In the genomic region with DNA sequence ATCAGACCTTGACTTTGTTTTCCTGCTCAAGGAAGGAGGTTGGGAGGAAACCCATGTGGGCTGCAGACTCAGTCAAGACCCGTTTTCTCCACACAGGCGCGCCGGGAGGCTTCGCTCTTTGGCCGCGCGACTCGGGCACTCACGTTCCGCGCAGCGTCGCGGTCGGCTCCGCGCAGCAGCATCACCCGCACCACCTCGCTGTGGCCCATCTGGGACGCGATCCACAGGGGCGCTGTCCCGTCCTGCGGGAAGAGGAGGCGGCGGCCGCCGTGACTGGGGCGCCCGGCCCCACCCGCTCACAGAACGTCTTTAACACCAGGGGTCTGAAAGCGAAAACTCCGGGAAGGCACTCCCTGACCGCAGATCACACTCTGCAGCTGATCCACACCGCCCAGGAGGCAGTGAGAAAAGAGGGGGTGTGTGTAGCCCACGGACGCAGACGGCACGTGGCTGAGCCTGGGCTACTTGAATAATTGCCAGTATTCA, we compare ENCODE assay signal across 8 cellular contexts. TPM values are rescaled to one million over a fixed set of nuclear protein-coding genes. Genes with fewer than 3 reads are reported as not detected.
DNase-seq lines count a peak whose midpoint lies in the region; ATAC-seq and TF ChIP-seq lines count a peak whose summit lies in the region.

No MANE protein-coding gene starts in this region.

- H3K4me1 Mint-ChIP-seq in activated CD8-positive, alpha-beta memory T cell treated with anti-CD3 and anti-CD28 coated beads, Interleukin-2, amount 10 ng/mL, durations not matched to agents 7 days and 5 days = peaks cover 6% of the 10 kb centered on the region

- H3K4me1 ChIP-seq in BLaER1 treated with 17β-estradiol and CSF1 and Interleukin-3, amounts not matched to agents 10 nM and 100 nM = peaks cover 10 to 23% (median 15%) of the 10 kb centered on the region in 10 experiments; a peak in 19 of 20 replicates
- H3K4me1 ChIP-seq in left ventricle myocardium inferior (peaks cover 12% of the 10 kb centered on the region), rectal smooth muscle tissue (ENCODE audit: control insufficient read depth, insufficient read depth, low read length) (no peaks in the 10 kb centered on the region)

- no peaks in the 10 kb centered on the region for H3K9me3 ChIP-seq in BLaER1 treated with 17β-estradiol and CSF1 and Interleukin-3, amounts not matched to agents 10 nM and 100 nM (replicated peaks in 1 of 11)
- H3K9me3 ChIP-seq in left ventricle myocardium inferior (replicated peaks) = no peaks in the 10 kb centered on the region

- H3K4me3 ChIP-seq in BLaER1 treated with 17β-estradiol and CSF1 and Interleukin-3, amounts not matched to agents 10 nM and 100 nM = peak overlapping the region; percentile 43 to 70 (median 58)
- H3K4me3 ChIP-seq in left ventricle myocardium inferior (peak overlapping the region; percentile 67), rectal smooth muscle tissue (ENCODE audit: low read length) (peak overlapping the region; percentile 67)

- no peaks in the 10 kb centered on the region for H3K36me3 ChIP-seq in BLaER1 treated with 17β-estradiol and CSF1 and Interleukin-3, amounts not matched to agents 10 nM and 100 nM
- H3K36me3 ChIP-seq in left ventricle myocardium inferior (no peaks in the 10 kb centered on the region), rectal smooth muscle tissue (ENCODE audit: control insufficient read depth, insufficient read depth, low read length) (no peaks in the 10 kb centered on the region)

- CTCF ChIA-PET in activated CD8-positive, alpha-beta memory T cell treated with anti-CD3 and anti-CD28 coated beads, Interleukin-2, amount 10 ng/mL, durations not matched to agents 7 days and 5 days (lab: Charles Lee) = interaction anchor here (3.3 kb wide), 1 partner anchor 83 kb away, joined by 25 read pairs; no protein-coding TSS in a partner anchor

- ATAC-seq in GM21529 (IDR thresholded peaks at IDR 0.05; ENCODE audit: unreplicated experiment) (peak; percentile 28), HG03378 (IDR thresholded peaks at IDR 0.05; ENCODE audit: unreplicated experiment) (no peak)
- ATAC-seq in activated CD8-positive, alpha-beta memory T cell treated with anti-CD3 and anti-CD28 coated beads, Interleukin-2, amount 10 ng/mL, durations not matched to agents 7 days and 5 days = peak; percentile 62

- peak overlapping the region; percentile 44 for H3K4me3 Mint-ChIP-seq in activated CD8-positive, alpha-beta memory T cell treated with anti-CD3 and anti-CD28 coated beads, Interleukin-2, amount 10 ng/mL, durations not matched to agents 7 days and 5 days

- H4K20me1 ChIP-seq in BLaER1 treated with 17β-estradiol and CSF1 and Interleukin-3, amounts not matched to agents 10 nM and 100 nM = no peaks in the 10 kb centered on the region

- H3K27me3 ChIP-seq in BLaER1 treated with 17β-estradiol and CSF1 and Interleukin-3, amounts not matched to agents 10 nM and 100 nM = peaks cover 42 to 54% (median 51%) of the 10 kb centered on the region in 11 experiments
- H3K27me3 ChIP-seq in left ventricle myocardium inferior (ENCODE audit: low read depth) (peaks cover 8% of the 10 kb centered on the region), rectal smooth muscle tissue (ENCODE audit: control insufficient read depth, insufficient read depth, low read length) (peaks cover 3% of the 10 kb centered on the region)

- no peaks in the 10 kb centered on the region for H3K9me3 Mint-ChIP-seq in activated CD8-positive, alpha-beta memory T cell treated with anti-CD3 and anti-CD28 coated beads, Interleukin-2, amount 10 ng/mL, durations not matched to agents 7 days and 5 days (ENCODE audit: low read depth)

- H3K27ac ChIP-seq in BLaER1 treated with 17β-estradiol and CSF1 and Interleukin-3, amounts not matched to agents 10 nM and 100 nM = peak overlapping the region in 3 of 11 experiments; percentile 7 to 43 (median 16); a peak in 3 of 22 replicates
- H3K27ac ChIP-seq in left ventricle myocardium inferior (replicated peaks) = no peak overlapping the region
- H3K27ac ChIP-seq in rectal smooth muscle tissue (ENCODE audit: low read depth, low read length) = peak overlapping the region; percentile 21

- no peaks in the 10 kb centered on the region for H3K36me3 Mint-ChIP-seq in activated CD8-positive, alpha-beta memory T cell treated with anti-CD3 and anti-CD28 coated beads, Interleukin-2, amount 10 ng/mL, durations not matched to agents 7 days and 5 days

- peaks cover 58% of the 10 kb centered on the region for H3K27me3 Mint-ChIP-seq in activated CD8-positive, alpha-beta memory T cell treated with anti-CD3 and anti-CD28 coated beads, Interleukin-2, amount 10 ng/mL, durations not matched to agents 7 days and 5 days

- no peak overlapping the region for H3K27ac Mint-ChIP-seq in activated CD8-positive, alpha-beta memory T cell treated with anti-CD3 and anti-CD28 coated beads, Interleukin-2, amount 10 ng/mL, durations not matched to agents 7 days and 5 days

- peak; percentile 16 for TF ChIP-seq CTCF in left ventricle myocardium inferior (IDR thresholded peaks at IDR 0.05; ENCODE audit: borderline replicate concordance)

- no peak for DNase-seq in activated CD8-positive, alpha-beta memory T cell treated with anti-CD3 and anti-CD28 coated beads, Interleukin-2, amount 10 ng/mL, durations not matched to agents 7 days and 5 days
- DNase-seq in left ventricle myocardium inferior = peak; percentile 21
- no peak for DNase-seq in NAMALWA (ENCODE audit: low spot score)
- no peak for DNase-seq in cortex of kidney (lab: John Stamatoyannopoulos, UW)

- intact Hi-C loops in left ventricle myocardium inferior (cut with micrococcal nuclease) = no loop called here

- H3K9ac ChIP-seq in BLaER1 treated with 17β-estradiol and CSF1 and Interleukin-3, amounts not matched to agents 10 nM and 100 nM = peak overlapping the region in 10 of 11 experiments; percentile 11 to 68 (median 58); a peak in 16 of 22 replicates
- no peak overlapping the region for H3K9ac ChIP-seq in rectal smooth muscle tissue (ENCODE audit: low read length)

- peak overlapping the region; percentile 72 to 98 (median 88) for H3K4me2 ChIP-seq in BLaER1 treated with 17β-estradiol and CSF1 and Interleukin-3, amounts not matched to agents 10 nM and 100 nM

RNA-seq across cellular contexts. Expression of a gene that starts 33.1 kb away (rescaled TPM):
- total RNA-seq in activated CD8-positive, alpha-beta memory T cell treated with anti-CD3 and anti-CD28 coated beads, Interleukin-2, amount 10 ng/mL, durations not matched to agents 7 days and 5 days = 10 to 100 TPM; 36.1 to 37.4 TPM
- 10.3 TPM for total RNA-seq in left ventricle myocardium inferior

RNA-seq across cellular contexts. Expression of a gene that starts 43.3 kb away (rescaled TPM):
- total RNA-seq in activated CD8-positive, alpha-beta memory T cell treated with anti-CD3 and anti-CD28 coated beads, Interleukin-2, amount 10 ng/mL, durations not matched to agents 7 days and 5 days = not detected
- total RNA-seq in left ventricle myocardium inferior = 9.2 TPM
